ENCODE assay signal across 30 cellular contexts in the genomic region with DNA sequence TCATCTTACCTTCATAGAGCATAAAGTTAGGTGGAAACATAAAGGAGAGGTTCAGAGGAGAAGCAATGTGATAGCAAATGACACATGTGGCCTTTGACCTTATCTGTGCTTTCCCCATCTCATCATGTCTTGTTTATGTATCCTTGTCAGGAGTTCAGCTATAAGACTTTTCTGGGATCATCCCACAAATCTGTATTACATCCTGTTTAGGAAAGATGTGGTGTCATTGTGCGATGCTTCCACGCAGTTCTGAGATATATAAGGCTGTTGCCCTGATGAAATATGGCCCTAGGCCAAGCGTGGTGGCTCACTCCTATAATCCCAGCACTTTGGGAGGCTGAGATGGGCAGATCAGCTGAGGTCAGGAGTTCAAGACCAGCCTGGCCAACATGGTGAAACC.
"Had no signal": no experiment of that assay in that cellular context is flagged by ENCODE, and none has a peak within 500 bp of the region (broad histone marks: within the 10 kb centered on the region; RNA-seq: fewer than 3 reads in every experiment).

No MANE protein-coding gene starts in this region.

- DNase-seq: activated CD4-positive, alpha-beta memory T cell treated with anti-CD3 and anti-CD28 coated beads for 36 hours; activated CD4-positive, alpha-beta T cell treated with anti-CD3 and anti-CD28 coated beads, Interleukin-2, amount 10 ng/mL, durations not matched to agents 7 days and 5 days; activated CD4-positive, CD25-positive, alpha-beta regulatory T cell; activated CD8-positive, alpha-beta memory T cell treated with anti-CD3 and anti-CD28 coated beads for 24 hours; activated naive CD8-positive, alpha-beta T cell treated with anti-CD3 and anti-CD28 coated beads, Interleukin-2, amount 50 U/mL, for 24 hours; activated T-cell treated with anti-CD3 and anti-CD28 coated beads for 4 hours; activated T-cell treated with anti-CD3 and anti-CD28 coated beads, Interleukin-2, amount 50 U/mL, for 48 hours; amygdala; cerebellar nuclear complex; Kasumi-1; KBM-7; NCI-H1105 treated with DMSO at 0.1 percent for 48 hours; NCI-H1436 treated with DMSO at 0.1 percent for 48 hours; NCI-H187; NCI-H2081 treated with DMSO at 0.1 percent for 48 hours; NCI-H446; NCI-H524; PC-3; SHP77; T-helper 2 cell; T1000 had no signal

- FAIRE-seq: RCC 7860, TTC549 had no signal

- H3K27me3 Mint-ChIP-seq: activated CD4-positive, alpha-beta memory T cell treated with anti-CD3 and anti-CD28 coated beads for 36 hours; activated CD4-positive, alpha-beta T cell treated with anti-CD3 and anti-CD28 coated beads, Interleukin-2, amount 10 ng/mL, durations not matched to agents 7 days and 5 days; activated naive CD8-positive, alpha-beta T cell treated with anti-CD3 and anti-CD28 coated beads, Interleukin-2, amount 50 U/mL, for 24 hours; brain had no signal

- H3K27ac ChIP-seq: cardiac muscle cell, SJSA1, VCaP had no signal

- H3K36me3 Mint-ChIP-seq: activated naive CD4-positive, alpha-beta T cell treated with anti-CD3 and anti-CD28 coated beads, Interleukin-2, amount 50 U/mL, for 72 hours; brain had no signal

- H3K27ac Mint-ChIP-seq: activated CD4-positive, alpha-beta memory T cell treated with anti-CD3 and anti-CD28 coated beads for 36 hours; activated CD4-positive, alpha-beta T cell treated with anti-CD3 and anti-CD28 coated beads, Interleukin-2, amount 10 ng/mL, durations not matched to agents 7 days and 5 days; activated naive CD4-positive, alpha-beta T cell treated with anti-CD3 and anti-CD28 coated beads, Interleukin-2, amount 50 U/mL, for 72 hours; activated naive CD8-positive, alpha-beta T cell treated with anti-CD3 and anti-CD28 coated beads, Interleukin-2, amount 50 U/mL, for 24 hours; activated T-helper 2 cell treated with anti-CD3 and anti-CD28 coated beads, Interferon-gamma antibody, Interleukin-2, Interleukin-4, amounts not matched to agents 10 μg/mL and 5 μg/mL and 100 μg/mL, durations not matched to agents 14 hours and 24 hours and 36 hours; brain had no signal

- H3K9me3 ChIP-seq: SJSA1 had no signal

- H3K4me3 Mint-ChIP-seq: activated CD4-positive, alpha-beta memory T cell treated with anti-CD3 and anti-CD28 coated beads for 36 hours; activated CD4-positive, alpha-beta T cell treated with anti-CD3 and anti-CD28 coated beads, Interleukin-2, amount 10 ng/mL, durations not matched to agents 7 days and 5 days; activated naive CD8-positive, alpha-beta T cell treated with anti-CD3 and anti-CD28 coated beads, Interleukin-2, amount 50 U/mL, for 24 hours; brain had no signal

- H3K9me3 Mint-ChIP-seq: activated CD4-positive, alpha-beta memory T cell treated with anti-CD3 and anti-CD28 coated beads for 36 hours; activated CD4-positive, alpha-beta T cell treated with anti-CD3 and anti-CD28 coated beads, Interleukin-2, amount 10 ng/mL, durations not matched to agents 7 days and 5 days; activated naive CD4-positive, alpha-beta T cell treated with anti-CD3 and anti-CD28 coated beads, Interleukin-2, amount 50 U/mL, for 72 hours; activated naive CD8-positive, alpha-beta T cell treated with anti-CD3 and anti-CD28 coated beads, Interleukin-2, amount 50 U/mL, for 24 hours; activated T-helper 2 cell treated with anti-CD3 and anti-CD28 coated beads, Interferon-gamma antibody, Interleukin-2, Interleukin-4, amounts not matched to agents 10 μg/mL and 5 μg/mL and 100 μg/mL, durations not matched to agents 14 hours and 24 hours and 36 hours; brain had no signal

- ATAC-seq: PC-3, SK-N-SH treated with all-trans-retinoic acid at 6 μM for 48 hours had no signal

- H3K27me3 ChIP-seq: cardiac muscle cell, SJSA1 had no signal
